In genomic region chr17:46195217-46195855, GRCh38 we compare ENCODE assay signal across 10 cellular contexts. TPM values are rescaled to one million over a fixed set of nuclear protein-coding genes. Genes with fewer than 3 reads are reported as not detected.
DNase-seq lines count a peak whose midpoint lies in the region; ATAC-seq and TF ChIP-seq lines count a peak whose summit lies in the region.
"Had no signal": no experiment of that assay in that cellular context is flagged by ENCODE, and none has a peak within 500 bp of the region (broad histone marks: within the 10 kb centered on the region; RNA-seq: fewer than 3 reads in every experiment).

No MANE protein-coding gene starts in this region.

- H3K4me1 ChIP-seq in HEK293 (ENCODE audit: control insufficient read depth, insufficient read depth, low read length) (peaks cover 20% of the 10 kb centered on the region), vagina (peaks cover 43% of the 10 kb centered on the region)

- TF ChIP-seq POLR2A in vagina (IDR thresholded peaks at IDR 0.05) = no peak

- H3K4me3 Mint-ChIP-seq in activated CD4-positive, alpha-beta memory T cell treated with anti-CD3 and anti-CD28 coated beads for 36 hours = peak overlapping the region; percentile 83
- no peak overlapping the region for H3K4me3 Mint-ChIP-seq in mesothelial cell of epicardium

- no peaks in the 10 kb centered on the region for H3K9me3 ChIP-seq in HEK293 (ENCODE audit: control insufficient read depth, insufficient read depth, low read depth, low read length)
- no peaks in the 10 kb centered on the region for H3K9me3 ChIP-seq in vagina

- ATAC-seq in GM21825 (IDR thresholded peaks at IDR 0.05; ENCODE audit: unreplicated experiment) = no peak

- no peaks in the 10 kb centered on the region for H3K9me3 Mint-ChIP-seq in activated CD4-positive, alpha-beta memory T cell treated with anti-CD3 and anti-CD28 coated beads for 36 hours
- no peaks in the 10 kb centered on the region for H3K9me3 Mint-ChIP-seq in mesothelial cell of epicardium

- TF ChIP-seq CTCF in C4-2B (conservative IDR thresholded peaks at IDR 0.05) (peak; percentile 66), HEK293 (tag by site-specific recombination; IDR thresholded peaks at IDR 0.05) (no peak), mesothelial cell of epicardium (IDR thresholded peaks at IDR 0.05; ENCODE audit: unreplicated experiment) (peak; percentile 22), vagina (IDR thresholded peaks at IDR 0.05) (no peak)

- peak overlapping the region; percentile 89 for H3K27ac Mint-ChIP-seq in activated CD4-positive, alpha-beta memory T cell treated with anti-CD3 and anti-CD28 coated beads for 36 hours
- peak overlapping the region; percentile 88 for H3K27ac Mint-ChIP-seq in mesothelial cell of epicardium

- no peak overlapping the region for H3K27ac ChIP-seq in C4-2B
- H3K27ac ChIP-seq in HEK293 (ENCODE audit: extremely low read depth, low read depth, low read length) = no peak overlapping the region
- no peak overlapping the region for H3K27ac ChIP-seq in vagina

- intact Hi-C loops in activated CD4-positive, alpha-beta memory T cell treated with anti-CD3 and anti-CD28 coated beads for 36 hours (cut with micrococcal nuclease) = loop anchor here (2.0 kb wide), 2 partner anchors 71 to 95 kb away; no protein-coding TSS in a partner anchor
- intact Hi-C loops in vagina (cut with DNase I) = no loop called here

- peaks cover 51% of the 10 kb centered on the region for H3K4me1 Mint-ChIP-seq in activated CD4-positive, alpha-beta memory T cell treated with anti-CD3 and anti-CD28 coated beads for 36 hours (ENCODE audit: low read depth)
- H3K4me1 Mint-ChIP-seq in mesothelial cell of epicardium = peaks cover 37% of the 10 kb centered on the region

- H3K27me3 Mint-ChIP-seq in activated CD4-positive, alpha-beta memory T cell treated with anti-CD3 and anti-CD28 coated beads for 36 hours = no peaks in the 10 kb centered on the region
- no peaks in the 10 kb centered on the region for H3K27me3 Mint-ChIP-seq in mesothelial cell of epicardium (ENCODE audit: low read depth)

- no peak for DNase-seq in activated CD4-positive, alpha-beta memory T cell treated with anti-CD3 and anti-CD28 coated beads for 36 hours
- no peak for DNase-seq in mesothelial cell of epicardium (ENCODE audit: low spot score in 2 of 2, unreplicated experiment in 2 of 2)
- DNase-seq in vagina (ENCODE audit: extremely low spot score in 2 of 2) = no peak
- no peak for DNase-seq in GM19238 (ENCODE audit: insufficient read length, low spot score)
- no peak for DNase-seq in cerebellum (ENCODE audit: low spot score)
- DNase-seq: activated effector memory CD4-positive, alpha-beta T cell treated with Interleukin-2 at 50 U/mL for 16 hours; DMS153 had no signal

- peaks cover 12 to 14% of the 10 kb centered on the region in 2 experiments; a peak in 2 of 3 replicates for H3K36me3 ChIP-seq in HEK293 (ENCODE audit: control insufficient read depth in 2 of 2, insufficient read depth in 1 of 2, low read length in 2 of 2)
- no peaks in the 10 kb centered on the region for H3K36me3 ChIP-seq in vagina

- peaks cover 17% of the 10 kb centered on the region for H3K36me3 Mint-ChIP-seq in activated CD4-positive, alpha-beta memory T cell treated with anti-CD3 and anti-CD28 coated beads for 36 hours
- peaks cover 8% of the 10 kb centered on the region for H3K36me3 Mint-ChIP-seq in mesothelial cell of epicardium

- H3K4me3 ChIP-seq in HEK293 (ENCODE audit: low read depth, low read length) = no peak overlapping the region
- no peak overlapping the region for H3K4me3 ChIP-seq in vagina

- POLR2A ChIA-PET in HEK293 (lab: Yijun Ruan, JAX) = no interaction called here
- POLR2A ChIA-PET in activated CD4-positive, alpha-beta memory T cell treated with anti-CD3 and anti-CD28 coated beads for 36 hours (lab: Charles Lee) = interaction anchor here (0.8 kb wide), 1 partner anchor 10 kb away, joined by 3 read pairs; no protein-coding TSS in a partner anchor

- no peaks in the 10 kb centered on the region for H3K27me3 ChIP-seq in vagina

- CTCF ChIA-PET in HEK293 (lab: Yijun Ruan, JAX) = interaction anchor here (0.7 to 8.0 kb wide), 6 partner anchors 10 to 618 kb away, joined by 3 to 96 read pairs (median 4); no protein-coding TSS in a partner anchor
- CTCF ChIA-PET in activated CD4-positive, alpha-beta memory T cell treated with anti-CD3 and anti-CD28 coated beads for 36 hours (lab: Charles Lee) = interaction anchor here (0.7 to 1.5 kb wide), 5 partner anchors 9 to 157 kb away, joined by 3 to 10 read pairs (median 4); no protein-coding TSS in a partner anchor

TF ChIP-seq in HEK293, 187 proteins besides CTCF, POLR2A, EP300 and RAD21:
- TF ChIP-seq ZNF660 (tag by site-specific recombination; IDR thresholded peaks at IDR 0.05) (peak; percentile 10; the same call in 1 of the 2 replicates), ZBTB48 (tag by site-specific recombination; IDR thresholded peaks at IDR 0.05) (no peak), ZNF2 (tag by site-specific recombination; IDR thresholded peaks at IDR 0.05) (peak; percentile 80; the same call in 1 of the 2 replicates)

RNA-seq across cellular contexts. Expression of gene KANSL1, which starts 2.1 kb away (rescaled TPM):
- total RNA-seq in activated CD4-positive, alpha-beta memory T cell treated with anti-CD3 and anti-CD28 coated beads for 36 hours = 10 to 100 TPM; 57.3 to 63.8 TPM
- 185 to 189 TPM (median 189 TPM) in 3 replicates for total RNA-seq in mesothelial cell of epicardium
- total RNA-seq in vagina = 122 TPM
- 197 TPM for total RNA-seq in cerebellum

Comparison
In these comparisons a context has a peak if more than half of its experiments do, and no peak if none do; other contexts are left out.
1. CTCF ChIP-seq: peak in C4-2B (single experiment) and mesothelial cell of epicardium (single experiment); none in HEK293 (single experiment) and vagina (0 of 3).